ENCODE assay signal across 21 cellular contexts in the genomic region with DNA sequence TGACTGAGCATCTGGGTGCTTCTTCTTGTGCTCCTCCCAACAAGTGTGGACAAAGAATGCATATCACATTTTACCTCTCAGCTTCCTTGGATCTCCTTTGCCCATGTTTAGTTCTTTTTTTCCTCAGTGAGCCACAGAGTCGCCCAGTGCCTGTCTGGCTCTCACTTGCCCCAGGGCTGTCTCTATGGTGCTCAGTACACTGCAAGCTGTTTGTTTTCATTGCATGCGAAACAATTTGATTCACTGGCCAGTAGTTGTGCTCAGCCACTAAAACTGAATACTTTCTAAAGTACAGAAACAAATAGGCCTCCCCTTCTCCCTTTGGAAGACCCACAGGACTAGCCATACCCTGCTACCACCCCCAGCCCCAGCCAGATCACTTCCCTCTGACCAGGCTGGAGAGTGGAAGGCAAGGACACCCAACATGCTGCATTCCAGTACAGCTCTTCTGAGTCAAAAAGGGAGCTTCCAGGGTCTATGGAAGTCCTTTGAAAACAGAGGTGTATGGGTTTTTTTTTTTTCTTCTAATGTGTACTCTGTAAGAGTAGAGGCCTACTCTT. TPM values are rescaled to one million over a fixed set of nuclear protein-coding genes. Genes with fewer than 3 reads are reported as not detected.
A peak's percentile ranks its signal among the peaks of the same experiment; 100 is the strongest.
DNase-seq lines count a peak whose midpoint lies in the region; FAIRE-seq and TF ChIP-seq lines count a peak whose summit lies in the region.
"Had no signal": no experiment of that assay in that cellular context is flagged by ENCODE, and none has a peak within 500 bp of the region (broad histone marks: within the 10 kb centered on the region; RNA-seq: fewer than 3 reads in every experiment).

No MANE protein-coding gene starts in this region.

- no peaks in the 10 kb centered on the region for H3K9me3 ChIP-seq in OCI-LY1 (ENCODE audit: low read length)
- H3K9me3 ChIP-seq in mesodermal cell (ENCODE audit: control insufficient read depth, low read length): no peaks in the 10 kb centered on the region
- H3K9me3 ChIP-seq: psoas muscle, tibial nerve had no signal

- no peak overlapping the region for H3K4me2 ChIP-seq in OCI-LY1 (ENCODE audit: low read length)
- H3K4me2 ChIP-seq: neural progenitor cell had no signal

- H3F3A ChIP-seq in OCI-LY1 (ENCODE audit: insufficient read depth, low read length): no peaks in the 10 kb centered on the region

- H3K27me3 ChIP-seq in OCI-LY1 (ENCODE audit: insufficient read depth, low read length): no peaks in the 10 kb centered on the region
- H3K27me3 ChIP-seq: neural progenitor cell, tibial nerve had no signal

- peaks cover 51% of the 10 kb centered on the region for H3K79me2 ChIP-seq in OCI-LY1 (ENCODE audit: insufficient read depth, low read length)

- H4K20me1 ChIP-seq in OCI-LY1 (ENCODE audit: insufficient read depth, low read length): no peaks in the 10 kb centered on the region

- no peak for FAIRE-seq in frontal cortex (lab: Jason Lieb, UNC)
- FAIRE-seq: GM18507, kidney had no signal

- DNase-seq in AG10803 (ENCODE audit: low read depth) (peak; percentile 24), caudate nucleus (lab: John Stamatoyannopoulos, UW) (no peak), AG08396 (ENCODE audit: low spot score) (no peak), cerebellum (ENCODE audit: low spot score) (no peak), frontal cortex (ENCODE audit: low spot score in 2 of 2) (no peak), NCI-H2171 treated with DMSO at 0.1 percent for 48 hours (lab: John Stamatoyannopoulos, UW) (no peak)
- DNase-seq: activated CD8-positive, alpha-beta T cell treated with anti-CD3 and anti-CD28 coated beads for 36 hours; activated T-cell treated with anti-CD3 and anti-CD28 coated beads, Interleukin-2, amount 50 U/mL, for 4 hours; effector CD8-positive, alpha-beta T cell; kidney; NCI-H2081; NCI-H510A treated with DMSO at 0.1 percent for 48 hours; psoas muscle; stimulated activated naive CD4-positive, alpha-beta T cell; T-helper 1 cell; WERI-Rb-1 had no signal

- H3K4me3 ChIP-seq in AG10803 (ENCODE audit: low read length) (no peak overlapping the region), OCI-LY1 (ENCODE audit: low read depth, low read length, poor library complexity, severe bottlenecking) (no peak overlapping the region), mesodermal cell (ENCODE audit: extremely low read depth, insufficient read depth, low read length, poor library complexity, severe bottlenecking) (no peak overlapping the region)
- H3K4me3 ChIP-seq: neural progenitor cell, psoas muscle, tibial nerve had no signal

- no peaks in the 10 kb centered on the region for H3K9me2 ChIP-seq in OCI-LY1 (ENCODE audit: low read depth, low read length)

- TF ChIP-seq CTCF in AG10803 (conservative IDR thresholded peaks at IDR 0.05; ENCODE audit: low read length) (no peak), OCI-LY1 (IDR thresholded peaks at IDR 0.05; ENCODE audit: low read length) (no peak)

- no peak overlapping the region for H2AFZ ChIP-seq in OCI-LY1 (ENCODE audit: low read length)
- H2AFZ ChIP-seq: neural progenitor cell had no signal

- H3K4me1 ChIP-seq in OCI-LY1 (ENCODE audit: insufficient read depth, low read length, severe bottlenecking) (peaks cover 79% of the 10 kb centered on the region), mesodermal cell (ENCODE audit: control insufficient read depth, insufficient read depth, low read length, poor library complexity, severe bottlenecking) (peaks cover 22% of the 10 kb centered on the region)

- H3K27ac ChIP-seq in OCI-LY1 (ENCODE audit: low read depth, low read length, poor library complexity, severe bottlenecking): peak overlapping the region; percentile 9
- H3K27ac ChIP-seq in caudate nucleus (ENCODE audit: low read depth, low read length): peak overlapping the region; percentile 29
- H3K27ac ChIP-seq in mesodermal cell (ENCODE audit: low read depth, low read length, severe bottlenecking): peak overlapping the region; percentile 23
- H3K27ac ChIP-seq: neural progenitor cell, psoas muscle, tibial nerve, WERI-Rb-1 had no signal

- H3K9ac ChIP-seq in OCI-LY1 (ENCODE audit: low read length): no peak overlapping the region
- H3K9ac ChIP-seq: neural progenitor cell had no signal

- H3K36me3 ChIP-seq in OCI-LY1 (ENCODE audit: insufficient read depth, low read length) (peaks cover 21% of the 10 kb centered on the region; the same call in 1 of the 2 replicates), mesodermal cell (ENCODE audit: control insufficient read depth, insufficient read depth, low read length) (peaks cover 33% of the 10 kb centered on the region)
- H3K36me3 ChIP-seq: neural progenitor cell, tibial nerve had no signal

- 50 to 100% methylated on average over 1 to 2 of the region's 2 CpGs for WGBS in mesodermal cell (ENCODE audit: insufficient coverage in 2 of 2), 2 experiments

RNA-seq across cellular contexts. Expression of a gene that starts 3.8 kb away (rescaled TPM):
- polyA plus RNA-seq in mesodermal cell (2013, experiment 1 of 2): 40.1 TPM
- polyA plus RNA-seq in mesodermal cell (2013, experiment 2 of 2): 47.4 TPM
- total RNA-seq in cerebellum (34.2 TPM), frontal cortex (23.2 TPM)
